In genomic region chr1:182890927-182891610, GRCh38 we compare ENCODE assay signal across 21 cellular contexts. TPM values are rescaled to one million over a fixed set of nuclear protein-coding genes. Genes with fewer than 3 reads are reported as not detected.
DNase-seq lines count a peak whose midpoint lies in the region; ATAC-seq, FAIRE-seq and TF ChIP-seq lines count a peak whose summit lies in the region.
"Had no signal": no experiment of that assay in that cellular context is flagged by ENCODE, and none has a peak within 500 bp of the region (broad histone marks: within the 10 kb centered on the region; RNA-seq: fewer than 3 reads in every experiment).

No MANE protein-coding gene starts in this region.

- DNase-seq in DMS153 treated with DMSO at 0.1 percent for 48 hours (lab: John Stamatoyannopoulos, UW; ENCODE audit: unreplicated experiment) (peak; percentile 30), NCI-H1105 treated with DMSO at 0.1 percent for 48 hours (lab: John Stamatoyannopoulos, UW) (peak; percentile 77), RPMI8226 (peak; percentile 55), left lobe of liver (ENCODE audit: low spot score) (no peak), GM12892 (ENCODE audit: insufficient read length) (no peak)
- DNase-seq in stimulated activated CD4-positive, alpha-beta T cell treated with anti-CD3 and anti-CD28 coated beads, Interleukin-4, amount 100 ng/mL, for 1 hour: no peak
- DNase-seq: activated CD4-positive, alpha-beta T cell treated with anti-CD3 and anti-CD28 coated beads for 4 hours; activated T-cell treated with anti-CD3 and anti-CD28 coated beads, Interleukin-2, amount 50 U/mL, for 1 hour; adrenal gland; colonic mucosa; GF-D8; heart left ventricle; KBM-7; left cardiac atrium; NCI-H187; OCI-M1; stimulated activated CD4-positive, alpha-beta T cell treated with anti-CD3 and anti-CD28 coated beads, Interleukin-1b, Interleukin-23, amount 100 ng/mL, for 48 hours; T-cell; trophoblast cell had no signal

- ATAC-seq in left lobe of liver (peak; percentile 58), HG02588 (IDR thresholded peaks at IDR 0.05; ENCODE audit: unreplicated experiment) (no peak), HG03565 (IDR thresholded peaks at IDR 0.05; ENCODE audit: unreplicated experiment) (no peak)
- ATAC-seq: heart left ventricle, left cardiac atrium had no signal

- no peak for TF ChIP-seq POLR2A in GM12892 (IDR thresholded peaks at IDR 0.05; ENCODE audit: low read depth, low read length)

- FAIRE-seq in GM12892 (lab: Jason Lieb, UNC): no peak

RNA-seq across cellular contexts. Expression of gene DHX9, which starts 51.9 kb away (rescaled TPM):
- 32.1 TPM for total RNA-seq in left lobe of liver
- polyA plus RNA-seq in GM12892 (2012; ENCODE audit: missing spikeins): 115 TPM

Comparison
In these comparisons a context has a peak if more than half of its experiments do, and no peak if none do; other contexts are left out.
1. DNase-seq: peak in DMS153 treated with DMSO at 0.1 percent for 48 hours (single experiment), NCI-H1105 treated with DMSO at 0.1 percent for 48 hours (single experiment) and RPMI8226 (single experiment); none in left lobe of liver (single experiment), stimulated activated CD4-positive, alpha-beta T cell treated with anti-CD3 and anti-CD28 coated beads, Interleukin-4, amount 100 ng/mL, for 1 hour (single experiment) and GM12892 (single experiment).